In genomic region chr10:5775705-5776104, GRCh38 we compare ENCODE assay signal across 1 cellular context.
TF ChIP-seq lines count a peak whose summit lies in the region.

No MANE protein-coding gene starts in this region.

TF ChIP-seq in GM12878, 131 proteins besides CTCF, POLR2A, EP300 and RAD21 (continued from another document):
- no peak for TF ChIP-seq CEBPB (IDR thresholded peaks at IDR 0.05; ENCODE audit: borderline replicate concordance in 1 of 2, low read depth in 2 of 2, low read length in 2 of 2)
- TF ChIP-seq PBX3 (IDR thresholded peaks at IDR 0.05; ENCODE audit: insufficient replicate concordance, low read depth, low read length) = no peak
- no peak for TF ChIP-seq ELK1 (IDR thresholded peaks at IDR 0.05; ENCODE audit: low read depth, low read length)
- TF ChIP-seq, protein P1, sequence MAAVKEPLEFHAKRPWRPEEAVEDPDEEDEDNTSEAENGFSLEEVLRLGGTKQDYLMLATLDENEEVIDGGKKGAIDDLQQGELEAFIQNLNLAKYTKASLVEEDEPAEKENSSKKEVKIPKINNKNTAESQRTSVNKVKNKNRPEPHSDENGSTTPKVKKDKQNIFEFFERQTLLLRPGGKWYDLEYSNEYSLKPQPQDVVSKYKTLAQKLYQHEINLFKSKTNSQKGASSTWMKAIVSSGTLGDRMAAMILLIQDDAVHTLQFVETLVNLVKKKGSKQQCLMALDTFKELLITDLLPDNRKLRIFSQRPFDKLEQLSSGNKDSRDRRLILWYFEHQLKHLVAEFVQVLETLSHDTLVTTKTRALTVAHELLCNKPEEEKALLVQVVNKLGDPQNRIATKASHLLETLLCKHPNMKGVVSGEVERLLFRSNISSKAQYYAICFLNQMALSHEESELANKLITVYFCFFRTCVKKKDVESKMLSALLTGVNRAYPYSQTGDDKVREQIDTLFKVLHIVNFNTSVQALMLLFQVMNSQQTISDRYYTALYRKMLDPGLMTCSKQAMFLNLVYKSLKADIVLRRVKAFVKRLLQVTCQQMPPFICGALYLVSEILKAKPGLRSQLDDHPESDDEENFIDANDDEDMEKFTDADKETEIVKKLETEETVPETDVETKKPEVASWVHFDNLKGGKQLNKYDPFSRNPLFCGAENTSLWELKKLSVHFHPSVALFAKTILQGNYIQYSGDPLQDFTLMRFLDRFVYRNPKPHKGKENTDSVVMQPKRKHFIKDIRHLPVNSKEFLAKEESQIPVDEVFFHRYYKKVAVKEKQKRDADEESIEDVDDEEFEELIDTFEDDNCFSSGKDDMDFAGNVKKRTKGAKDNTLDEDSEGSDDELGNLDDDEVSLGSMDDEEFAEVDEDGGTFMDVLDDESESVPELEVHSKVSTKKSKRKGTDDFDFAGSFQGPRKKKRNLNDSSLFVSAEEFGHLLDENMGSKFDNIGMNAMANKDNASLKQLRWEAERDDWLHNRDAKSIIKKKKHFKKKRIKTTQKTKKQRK (IDR thresholded peaks at IDR 0.05; ENCODE audit: low read depth, low read length) = no peak
- no peak for TF ChIP-seq YY1 (IDR thresholded peaks at IDR 0.05; ENCODE audit: low read depth, low read length)
- TF ChIP-seq NR2F1 (conservative IDR thresholded peaks at IDR 0.05) = no peak
- TF ChIP-seq CREB1 (IDR thresholded peaks at IDR 0.05; ENCODE audit: low read depth) = peak; percentile 35; the same call in 1 of the 2 replicates
- TF ChIP-seq RB1 (IDR thresholded peaks at IDR 0.05; ENCODE audit: borderline replicate concordance) = no peak
- no peak for TF ChIP-seq WRNIP1 (IDR thresholded peaks at IDR 0.05; ENCODE audit: borderline replicate concordance, low read depth, low read length)
- TF ChIP-seq NR2C2 (IDR thresholded peaks at IDR 0.05; ENCODE audit: borderline replicate concordance, control insufficient read depth, insufficient read length, low read depth) = no peak
